27 cellular contexts compared by ENCODE assay signal in the genomic region with DNA sequence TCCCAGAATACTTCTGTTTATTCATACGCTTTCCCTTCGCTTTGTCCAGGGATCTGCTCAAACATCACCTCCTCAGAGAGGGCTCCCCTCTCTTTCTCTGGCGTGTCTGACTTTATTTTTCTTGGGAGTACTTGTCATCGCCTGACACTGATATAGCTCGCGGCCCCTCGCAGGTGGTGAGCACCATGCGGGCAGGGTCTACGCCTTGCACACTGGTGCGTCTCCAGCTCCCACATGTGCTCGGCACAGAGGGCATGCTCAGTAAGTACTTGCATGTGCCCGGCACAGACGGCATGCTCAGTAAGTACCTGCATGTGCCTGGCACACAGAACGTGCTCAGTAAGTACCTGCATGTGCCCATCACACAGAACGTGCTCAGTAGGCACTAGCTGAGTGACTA. TPM values are rescaled to one million over a fixed set of nuclear protein-coding genes. Genes with fewer than 3 reads are reported as not detected.
A peak's percentile ranks its signal among the peaks of the same experiment; 100 is the strongest.
DNase-seq lines count a peak whose midpoint lies in the region; ATAC-seq, FAIRE-seq and TF ChIP-seq lines count a peak whose summit lies in the region.
"Had no signal": no experiment of that assay in that cellular context is flagged by ENCODE, and none has a peak within 500 bp of the region (broad histone marks: within the 10 kb centered on the region; RNA-seq: fewer than 3 reads in every experiment).

No MANE protein-coding gene starts in this region.

- H3K27me3 ChIP-seq in BLaER1 (no peaks in the 10 kb centered on the region), neuronal stem cell (ENCODE audit: control insufficient read depth in 3 of 3, insufficient read depth in 3 of 3, low read depth in 1 of 3, low read length in 3 of 3) (peaks cover 0 to 16% (median 0%) of the 10 kb centered on the region in 3 experiments), aorta (ENCODE audit: control insufficient read depth in 1 of 2, insufficient read depth in 2 of 2, low read length in 1 of 2) (no peaks in the 10 kb centered on the region)
- H3K27me3 ChIP-seq: Peyer's patch had no signal

- H3K4ac ChIP-seq in neuronal stem cell (ENCODE audit: low read length): peak overlapping the region; percentile 39

- no peaks in the 10 kb centered on the region for H3K9me2 ChIP-seq in OCI-LY7 (ENCODE audit: insufficient read depth, low read length)

- no peak overlapping the region for H3K14ac ChIP-seq in neuronal stem cell (ENCODE audit: low read length)

- H2AK5ac ChIP-seq in neuronal stem cell (ENCODE audit: low read depth, low read length): no peak overlapping the region

- H3K4me3 ChIP-seq in BLaER1 (no peak overlapping the region), neuronal stem cell (ENCODE audit: low read length in 2 of 2) (peak overlapping the region in 1 of 2 donors; percentile 30), OCI-LY7 (ENCODE audit: low read depth, low read length, poor library complexity, severe bottlenecking) (no peak overlapping the region), aorta (ENCODE audit: low read length in 2 of 2) (no peak overlapping the region)
- H3K4me3 ChIP-seq: A549, Peyer's patch had no signal

- H4K20me1 ChIP-seq in BLaER1: no peaks in the 10 kb centered on the region
- no peaks in the 10 kb centered on the region for H4K20me1 ChIP-seq in OCI-LY7 (ENCODE audit: insufficient read depth, low read length)

- ATAC-seq in activated naive CD8-positive, alpha-beta T cell treated with anti-CD3 and anti-CD28 coated beads, Interleukin-2, amount 50 U/mL, for 24 hours: no peak
- ATAC-seq in aorta (ENCODE audit: low FRiP score): no peak
- ATAC-seq: A549 had no signal

- no peak overlapping the region for H3K23ac ChIP-seq in neuronal stem cell (ENCODE audit: low read depth, low read length, poor library complexity)

- no peak overlapping the region for H4K8ac ChIP-seq in neuronal stem cell (ENCODE audit: low read depth, low read length)

- no peaks in the 10 kb centered on the region for H3K79me1 ChIP-seq in neuronal stem cell (ENCODE audit: low read depth, low read length)

- peaks cover 3% of the 10 kb centered on the region for H3K27me3 Mint-ChIP-seq in activated naive CD8-positive, alpha-beta T cell treated with anti-CD3 and anti-CD28 coated beads, Interleukin-2, amount 50 U/mL, for 24 hours

- H3K4me1 ChIP-seq in BLaER1: peaks cover 34% of the 10 kb centered on the region
- H3K4me1 ChIP-seq in neuronal stem cell (ENCODE audit: control insufficient read depth in 2 of 2, insufficient read depth in 1 of 2, low read depth in 1 of 2, low read length in 2 of 2): no peaks in the 10 kb centered on the region
- peaks cover 3% of the 10 kb centered on the region for H3K4me1 ChIP-seq in OCI-LY7 (ENCODE audit: insufficient read depth, low read length, poor library complexity, severe bottlenecking)
- no peaks in the 10 kb centered on the region for H3K4me1 ChIP-seq in aorta (ENCODE audit: control insufficient read depth in 1 of 2, insufficient read depth in 2 of 2, low read length in 2 of 2)
- H3K4me1 ChIP-seq: A549, Peyer's patch had no signal

- H3K79me2 ChIP-seq in OCI-LY7 (ENCODE audit: insufficient read depth, low read depth, low read length): no peaks in the 10 kb centered on the region

- peaks cover 35% of the 10 kb centered on the region for H3K4me1 Mint-ChIP-seq in activated naive CD8-positive, alpha-beta T cell treated with anti-CD3 and anti-CD28 coated beads, Interleukin-2, amount 50 U/mL, for 24 hours

- H2BK5ac ChIP-seq in neuronal stem cell (ENCODE audit: low read length): peak overlapping the region; percentile 16

- no peak overlapping the region for H3K18ac ChIP-seq in neuronal stem cell (ENCODE audit: low read length)

- BruUV-seq in OCI-LY7 (replicated peaks; lab: Mats Ljungman, UMichigan): no TSS peak

- H3K4me2 ChIP-seq in BLaER1: peak overlapping the region; percentile 61
- no peak overlapping the region for H3K4me2 ChIP-seq in neuronal stem cell (ENCODE audit: insufficient read depth, low read length, poor library complexity, severe bottlenecking)
- H3K4me2 ChIP-seq in OCI-LY7 (ENCODE audit: low read length): no peak overlapping the region
- H3K4me2 ChIP-seq: A549, KMS-11 had no signal

- no peak overlapping the region for H2BK12ac ChIP-seq in neuronal stem cell (ENCODE audit: low read length)

- no CpG with 5 or more reads among the region's 15 CpGs for WGBS in neuronal stem cell (ENCODE audit: extremely low coverage in 2 of 2, insufficient read length in 2 of 2, insufficient replicate concordance in 1 of 2), 2 donors
- WGBS in aorta, 2 donors: 79 to 81% methylated on average over 15 of the region's 15 CpGs

- DNase-seq in GM19239 (ENCODE audit: insufficient read length, low spot score): no peak
- DNase-seq in activated naive CD8-positive, alpha-beta T cell treated with anti-CD3 and anti-CD28 coated beads, Interleukin-2, amount 50 U/mL, for 24 hours: no peak
- no peak for DNase-seq in neuronal stem cell (ENCODE audit: low spot score)
- DNase-seq in OCI-LY7 (ENCODE audit: low spot score): no peak
- no peak for DNase-seq in aorta
- DNase-seq in stimulated activated CD4-positive, alpha-beta T cell treated with anti-CD3 and anti-CD28 coated beads, Interleukin-1b, Interleukin-23, amount 100 ng/mL, for 48 hours: no peak
- DNase-seq: AML-193; CD8-positive, alpha-beta memory T cell; DMS 273 treated with DMSO at 0.1 percent for 48 hours; DMS79 treated with DMSO at 0.1 percent for 48 hours; GF-D8; H7; IMR-90; NCI-H1048; NCI-H1417; NCI-H1694; NCI-H2081; NCI-H2227 treated with DMSO at 0.1 percent for 48 hours; NCI-H526 treated with DMSO at 0.1 percent for 48 hours; OCI-M1; Peyer's patch; SHP77 treated with DMSO at 0.1 percent for 48 hours had no signal

- H3K27ac Mint-ChIP-seq in activated naive CD8-positive, alpha-beta T cell treated with anti-CD3 and anti-CD28 coated beads, Interleukin-2, amount 50 U/mL, for 24 hours: peak overlapping the region; percentile 65

- CTCF ChIA-PET in OCI-LY7 (lab: Charles Lee; ENCODE audit: unreplicated experiment): no interaction called here

- intact Hi-C loops in OCI-LY7 (cut with micrococcal nuclease; ENCODE audit: unreplicated experiment): no loop called here
- intact Hi-C loops in aorta (cut with DNase I): no loop called here

- no peak overlapping the region for H2AFZ ChIP-seq in neuronal stem cell (ENCODE audit: low read length)
- no peak overlapping the region for H2AFZ ChIP-seq in OCI-LY7 (ENCODE audit: low read length)

- peaks cover 2% of the 10 kb centered on the region for H3K36me3 Mint-ChIP-seq in activated naive CD8-positive, alpha-beta T cell treated with anti-CD3 and anti-CD28 coated beads, Interleukin-2, amount 50 U/mL, for 24 hours (ENCODE audit: low read depth)
- H3K36me3 Mint-ChIP-seq: CD14-positive monocyte; CD8-positive, alpha-beta memory T cell had no signal

- FAIRE-seq in GM19239 (lab: Jason Lieb, UNC): peak; percentile 35
- FAIRE-seq: A549 had no signal

- H3K27ac ChIP-seq in BLaER1: no peak overlapping the region
- H3K27ac ChIP-seq in neuronal stem cell (replicated peaks; ENCODE audit: low read length): no peak overlapping the region
- no peak overlapping the region for H3K27ac ChIP-seq in OCI-LY7 (ENCODE audit: low read depth, low read length, poor library complexity, severe bottlenecking)
- H3K27ac ChIP-seq in aorta (ENCODE audit: low read depth in 1 of 2, low read length in 2 of 2): no peak overlapping the region
- H3K27ac ChIP-seq: A549, KMS-11, Peyer's patch had no signal

- no peak for TF ChIP-seq CTCF in OCI-LY7 (conservative IDR thresholded peaks at IDR 0.05; ENCODE audit: low read length)

- no peaks in the 10 kb centered on the region for H3K9me3 Mint-ChIP-seq in activated naive CD8-positive, alpha-beta T cell treated with anti-CD3 and anti-CD28 coated beads, Interleukin-2, amount 50 U/mL, for 24 hours
- H3K9me3 Mint-ChIP-seq: CD8-positive, alpha-beta memory T cell had no signal

- H4K91ac ChIP-seq in neuronal stem cell (ENCODE audit: low read depth, low read length, poor library complexity): no peak overlapping the region

- H3K4me3 Mint-ChIP-seq in activated naive CD8-positive, alpha-beta T cell treated with anti-CD3 and anti-CD28 coated beads, Interleukin-2, amount 50 U/mL, for 24 hours: no peak overlapping the region
- H3K4me3 Mint-ChIP-seq: CD8-positive, alpha-beta memory T cell had no signal

- POLR2A ChIA-PET in OCI-LY7 (lab: Charles Lee): no interaction called here

- H3K36me3 ChIP-seq in BLaER1: no peaks in the 10 kb centered on the region
- no peaks in the 10 kb centered on the region for H3K36me3 ChIP-seq in neuronal stem cell (replicated peaks in 1 of 2; ENCODE audit: control insufficient read depth in 2 of 2, insufficient read depth in 2 of 2, low read length in 2 of 2)
- H3K36me3 ChIP-seq in OCI-LY7 (ENCODE audit: insufficient read depth, low read length): no peaks in the 10 kb centered on the region
- no peaks in the 10 kb centered on the region for H3K36me3 ChIP-seq in aorta (ENCODE audit: control insufficient read depth in 1 of 2, insufficient read depth in 2 of 2, low read length in 1 of 2)
- H3K36me3 ChIP-seq: Peyer's patch had no signal

- H3K9me3 ChIP-seq in BLaER1: no peaks in the 10 kb centered on the region
- no peaks in the 10 kb centered on the region for H3K9me3 ChIP-seq in neuronal stem cell (replicated peaks in 1 of 2; ENCODE audit: control insufficient read depth in 2 of 2, insufficient read depth in 1 of 2, low read depth in 1 of 2, low read length in 2 of 2)
- no peaks in the 10 kb centered on the region for H3K9me3 ChIP-seq in OCI-LY7 (ENCODE audit: low read length)
- no peaks in the 10 kb centered on the region for H3K9me3 ChIP-seq in aorta (ENCODE audit: control insufficient read depth, low read length)
- H3K9me3 ChIP-seq: A549, Peyer's patch had no signal

- no peak overlapping the region for H2BK120ac ChIP-seq in neuronal stem cell (ENCODE audit: low read depth, low read length)

- H3K9ac ChIP-seq in BLaER1 (no peak overlapping the region), neuronal stem cell (ENCODE audit: low read depth, low read length, poor library complexity) (no peak overlapping the region)
- H3K9ac ChIP-seq: KMS-11 had no signal

- no peak overlapping the region for H2BK15ac ChIP-seq in neuronal stem cell (ENCODE audit: low read length)

RNA-seq across cellular contexts. Expression of a gene that starts 57.5 kb away (rescaled TPM):
- 1.3 TPM for polyA plus RNA-seq in neuronal stem cell (2013, experiment 1 of 2)
- 1.5 TPM for polyA plus RNA-seq in neuronal stem cell (2013, experiment 2 of 2)
- total RNA-seq in OCI-LY7 (2014; rRNA removed; shearing (Covaris generic)): 181 and 188 TPM in 2 replicates
- 210 and 224 TPM in 2 replicates for total RNA-seq in OCI-LY7 (2022)
- total RNA-seq in aorta: 10 to 100 TPM; 12.5 to 25.2 TPM
- 10 to 100 TPM in 1 of 2 donors, 1 to 10 TPM in 1; 3.7 to 13.3 TPM for polyA plus RNA-seq in aorta
- total RNA-seq: IMR-90, NCI-H460 had no signal
- polyA plus RNA-seq: IMR-90 had no signal

Comparison
In these comparisons a context has a peak if more than half of its experiments do, and no peak if none do; other contexts are left out.
1. RNA of a gene that starts 57.5 kb away (total RNA-seq): 181 to 224 TPM in OCI-LY7; 12.5 to 25.2 TPM in aorta; every median in the first group is over 4 times any median in the second.